17 cellular contexts compared by ENCODE assay signal in the genomic region with DNA sequence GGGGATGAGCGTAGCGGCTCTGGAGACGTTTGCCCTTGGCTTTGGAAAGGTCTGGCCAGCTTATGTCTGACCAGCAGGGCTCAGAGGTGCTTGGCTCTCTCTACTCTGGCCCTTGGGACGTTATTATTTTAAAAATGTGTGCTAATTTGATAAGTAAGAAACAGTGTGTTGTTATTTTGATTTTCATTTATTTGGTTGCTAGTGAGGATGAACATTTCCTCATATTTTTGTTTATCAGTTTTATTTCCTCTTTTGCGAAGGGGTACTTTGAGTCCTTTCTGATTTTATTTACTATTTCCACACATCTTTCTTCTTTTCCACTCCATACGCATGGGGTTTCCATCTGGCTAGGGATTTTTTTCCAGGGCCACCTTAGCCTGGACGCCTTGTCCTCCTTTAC. TPM values are rescaled to one million over a fixed set of nuclear protein-coding genes. Genes with fewer than 3 reads are reported as not detected.
DNase-seq lines count a peak whose midpoint lies in the region; TF ChIP-seq lines count a peak whose summit lies in the region.
"Had no signal": no experiment of that assay in that cellular context is flagged by ENCODE, and none has a peak within 500 bp of the region (broad histone marks: within the 10 kb centered on the region; RNA-seq: fewer than 3 reads in every experiment).

No MANE protein-coding gene starts in this region.

- H3K4me1 Mint-ChIP-seq in neural progenitor cell, result peaks cover 24% of the 10 kb centered on the region
- peaks cover 6% of the 10 kb centered on the region for H3K4me1 Mint-ChIP-seq in activated CD4-positive, alpha-beta T cell treated with anti-CD3 and anti-CD28 coated beads, Interleukin-2, amount 10 ng/mL, durations not matched to agents 24 days and 14 days
- H3K4me1 Mint-ChIP-seq: H9 had no signal

- H3K9me3 ChIP-seq in BLaER1 treated with 17β-estradiol and CSF1 and Interleukin-3, amounts not matched to agents 10 nM and 100 nM (replicated peaks in 1 of 11), result no peaks in the 10 kb centered on the region; a peak in 1 of 22 replicates
- H3K9me3 ChIP-seq in OCI-LY1 (ENCODE audit: low read length), result no peaks in the 10 kb centered on the region
- H3K9me3 ChIP-seq in neural progenitor cell (ENCODE audit: low read depth), result no peaks in the 10 kb centered on the region

- peaks cover 7% of the 10 kb centered on the region for H3K27me3 Mint-ChIP-seq in neural progenitor cell (ENCODE audit: insufficient read depth, low read depth)
- peaks cover 5% of the 10 kb centered on the region for H3K27me3 Mint-ChIP-seq in activated CD4-positive, alpha-beta T cell treated with anti-CD3 and anti-CD28 coated beads, Interleukin-2, amount 10 ng/mL, durations not matched to agents 24 days and 14 days

- peak overlapping the region; percentile 27 to 72 (median 55); a peak in 20 of 22 replicates for H3K4me2 ChIP-seq in BLaER1 treated with 17β-estradiol and CSF1 and Interleukin-3, amounts not matched to agents 10 nM and 100 nM
- peak overlapping the region; percentile 29; the same call in 1 of the 2 replicates for H3K4me2 ChIP-seq in KMS-11
- H3K4me2 ChIP-seq in OCI-LY1 (ENCODE audit: low read length), result peak overlapping the region; percentile 30
- H3K4me2 ChIP-seq in neural progenitor cell, result no peak overlapping the region
- H3K4me2 ChIP-seq: PC-9 had no signal

- H3K36me3 Mint-ChIP-seq in neural progenitor cell, result no peaks in the 10 kb centered on the region
- peaks cover 1% of the 10 kb centered on the region for H3K36me3 Mint-ChIP-seq in activated CD4-positive, alpha-beta T cell treated with anti-CD3 and anti-CD28 coated beads, Interleukin-2, amount 10 ng/mL, durations not matched to agents 24 days and 14 days (ENCODE audit: low read depth)

- H3F3A ChIP-seq in OCI-LY1 (ENCODE audit: insufficient read depth, low read length) (peaks cover 22% of the 10 kb centered on the region), neural progenitor cell (ENCODE audit: low read depth) (no peaks in the 10 kb centered on the region)

- H2AFZ ChIP-seq in KMS-11 (ENCODE audit: low read depth), result no peak overlapping the region
- H2AFZ ChIP-seq in OCI-LY1 (ENCODE audit: low read length), result no peak overlapping the region
- no peak overlapping the region for H2AFZ ChIP-seq in neural progenitor cell (replicated peaks)
- H2AFZ ChIP-seq: PC-9 had no signal

- peaks cover 23 to 36% (median 29%) of the 10 kb centered on the region in 10 experiments for H3K4me1 ChIP-seq in BLaER1 treated with 17β-estradiol and CSF1 and Interleukin-3, amounts not matched to agents 10 nM and 100 nM
- H3K4me1 ChIP-seq in KMS-11 (ENCODE audit: low read depth, poor library complexity, severe bottlenecking) (peaks cover 29% of the 10 kb centered on the region), OCI-LY1 (ENCODE audit: insufficient read depth, low read length, severe bottlenecking) (peaks cover 62% of the 10 kb centered on the region), neural progenitor cell (no peaks in the 10 kb centered on the region)

- H4K20me1 ChIP-seq in BLaER1 treated with 17β-estradiol and CSF1 and Interleukin-3, amounts not matched to agents 10 nM and 100 nM, result peaks cover 0 to 5% (median 0%) of the 10 kb centered on the region in 11 experiments; a peak in 1 of 22 replicates
- H4K20me1 ChIP-seq in KMS-11 (ENCODE audit: insufficient read depth), result no peaks in the 10 kb centered on the region
- H4K20me1 ChIP-seq in OCI-LY1 (ENCODE audit: insufficient read depth, low read length), result no peaks in the 10 kb centered on the region
- H4K20me1 ChIP-seq in neural progenitor cell (ENCODE audit: low read depth), result no peaks in the 10 kb centered on the region

- H3K27ac ChIP-seq in BLaER1 treated with 17β-estradiol and CSF1 and Interleukin-3, amounts not matched to agents 10 nM and 100 nM, result peak overlapping the region in 5 of 11 experiments; percentile 18 to 64 (median 42); a peak in 6 of 22 replicates
- H3K27ac ChIP-seq in KMS-11, result no peak overlapping the region
- peak overlapping the region; percentile 96 for H3K27ac ChIP-seq in OCI-LY1 (ENCODE audit: low read depth, low read length, poor library complexity, severe bottlenecking)
- H3K27ac ChIP-seq in neural progenitor cell, result no peak overlapping the region
- H3K27ac ChIP-seq: C4-2B, PC-9 had no signal

- DNase-seq in neural progenitor cell (ENCODE audit: low spot score), result no peak
- no peak for DNase-seq in activated CD4-positive, alpha-beta T cell treated with anti-CD3 and anti-CD28 coated beads for 48 hours
- no peak for DNase-seq in cardiac septum (ENCODE audit: low spot score)
- DNase-seq in activated CD4-positive, alpha-beta T cell treated with anti-CD3 and anti-CD28 coated beads, Interleukin-2, amount 10 ng/mL, durations not matched to agents 24 days and 14 days, result no peak
- DNase-seq in GM13976 (ENCODE audit: low spot score), result no peak
- DNase-seq: DND-41, H9, KG1, NCI-H1105, NCI-H1694, NCI-H2081 treated with DMSO at 0.1 percent for 48 hours, NCI-H446 treated with DMSO at 0.1 percent for 48 hours, PC-9 had no signal

- no peak for TF ChIP-seq CTCF in KMS-11 (conservative IDR thresholded peaks at IDR 0.05; ENCODE audit: low read depth, low read length)
- no peak for TF ChIP-seq CTCF in OCI-LY1 (IDR thresholded peaks at IDR 0.05; ENCODE audit: low read length)
- TF ChIP-seq CTCF in neural progenitor cell (IDR thresholded peaks at IDR 0.05), result no peak
- no peak for TF ChIP-seq CTCF in GM13976 (IDR thresholded peaks at IDR 0.05; ENCODE audit: borderline replicate concordance, control extremely low read depth, extremely low read depth, insufficient read depth, missing control alignments)

- intact Hi-C loops in cardiac septum (cut with DNase I), result no loop called here
- intact Hi-C loops in activated CD4-positive, alpha-beta T cell treated with anti-CD3 and anti-CD28 coated beads, Interleukin-2, amount 10 ng/mL, durations not matched to agents 24 days and 14 days (cut with micrococcal nuclease), result no loop called here

- no peaks in the 10 kb centered on the region for H3K9me2 ChIP-seq in OCI-LY1 (ENCODE audit: low read depth, low read length)

- peaks cover 5% of the 10 kb centered on the region for H3K9me3 Mint-ChIP-seq in neural progenitor cell
- H3K9me3 Mint-ChIP-seq in activated CD4-positive, alpha-beta T cell treated with anti-CD3 and anti-CD28 coated beads, Interleukin-2, amount 10 ng/mL, durations not matched to agents 24 days and 14 days, result no peaks in the 10 kb centered on the region
- H3K9me3 Mint-ChIP-seq: H9 had no signal

- no peaks in the 10 kb centered on the region for H3K79me2 ChIP-seq in KMS-11 (ENCODE audit: insufficient read depth, low read depth)
- H3K79me2 ChIP-seq in OCI-LY1 (ENCODE audit: insufficient read depth, low read length), result no peaks in the 10 kb centered on the region
- no peaks in the 10 kb centered on the region for H3K79me2 ChIP-seq in neural progenitor cell (ENCODE audit: low read depth)

- no peak overlapping the region for H3K4me3 ChIP-seq in BLaER1 treated with 17β-estradiol and CSF1 and Interleukin-3, amounts not matched to agents 10 nM and 100 nM
- no peak overlapping the region for H3K4me3 ChIP-seq in KMS-11 (IDR thresholded peaks at IDR 0.05; ENCODE audit: insufficient read depth, low read depth, low read length)
- peak overlapping the region; percentile 1 for H3K4me3 ChIP-seq in OCI-LY1 (ENCODE audit: low read depth, low read length, poor library complexity, severe bottlenecking)
- no peak overlapping the region for H3K4me3 ChIP-seq in neural progenitor cell
- H3K4me3 ChIP-seq: PC-9 had no signal

- H3K27me3 ChIP-seq in BLaER1 treated with 17β-estradiol and CSF1 and Interleukin-3, amounts not matched to agents 10 nM and 100 nM, result no peaks in the 10 kb centered on the region
- H3K27me3 ChIP-seq in KMS-11 (ENCODE audit: insufficient read depth, low read depth) (no peaks in the 10 kb centered on the region), OCI-LY1 (ENCODE audit: insufficient read depth, low read length) (no peaks in the 10 kb centered on the region), neural progenitor cell (no peaks in the 10 kb centered on the region)

- peak overlapping the region; percentile 40 for H3K4me3 Mint-ChIP-seq in neural progenitor cell
- H3K4me3 Mint-ChIP-seq in activated CD4-positive, alpha-beta T cell treated with anti-CD3 and anti-CD28 coated beads, Interleukin-2, amount 10 ng/mL, durations not matched to agents 24 days and 14 days, result no peak overlapping the region
- H3K4me3 Mint-ChIP-seq: H9 had no signal

- H3K36me3 ChIP-seq in BLaER1 treated with 17β-estradiol and CSF1 and Interleukin-3, amounts not matched to agents 10 nM and 100 nM, result no peaks in the 10 kb centered on the region
- H3K36me3 ChIP-seq in KMS-11 (ENCODE audit: insufficient read depth) (no peaks in the 10 kb centered on the region), OCI-LY1 (ENCODE audit: insufficient read depth, low read length) (no peaks in the 10 kb centered on the region), neural progenitor cell (no peaks in the 10 kb centered on the region)

- in situ Hi-C loops in GM13976 (cut with MboI; ENCODE audit: low sequenced_read_pairs, unreplicated experiment), result no loop called here

- H3K27ac Mint-ChIP-seq in neural progenitor cell, result peak overlapping the region; percentile 89
- H3K27ac Mint-ChIP-seq in activated CD4-positive, alpha-beta T cell treated with anti-CD3 and anti-CD28 coated beads, Interleukin-2, amount 10 ng/mL, durations not matched to agents 24 days and 14 days, result no peak overlapping the region
- H3K27ac Mint-ChIP-seq: H9 had no signal

- peak overlapping the region in 2 of 11 experiments; percentile 47 to 49; a peak in 3 of 22 replicates for H3K9ac ChIP-seq in BLaER1 treated with 17β-estradiol and CSF1 and Interleukin-3, amounts not matched to agents 10 nM and 100 nM
- H3K9ac ChIP-seq in KMS-11 (no peak overlapping the region), OCI-LY1 (ENCODE audit: low read length) (peak overlapping the region; percentile 33; the same call in 1 of the 2 replicates), neural progenitor cell (no peak overlapping the region)

RNA-seq across cellular contexts. Expression of a gene that starts 11.4 kb away (rescaled TPM):
- total RNA-seq in neural progenitor cell (ENCODE audit: low replicate concordance) (31.0 and 32.6 TPM in 2 replicates), cardiac septum (4.4 TPM)
- total RNA-seq in activated CD4-positive, alpha-beta T cell treated with anti-CD3 and anti-CD28 coated beads, Interleukin-2, amount 10 ng/mL, durations not matched to agents 24 days and 14 days, result 88.8 and 92.7 TPM in 2 replicates
